Comparison of ENCODE assay signal across 30 cellular contexts in genomic region chrX:53563324-53563723, GRCh38.
"Had no signal": no experiment of that assay in that cellular context is flagged by ENCODE, and none has a peak within 500 bp of the region (broad histone marks: within the 10 kb centered on the region; RNA-seq: fewer than 3 reads in every experiment).

No MANE protein-coding gene starts in this region.

- H3K27me3 ChIP-seq: colonic mucosa, esophagus muscularis mucosa, foreskin keratinocyte, gastroesophageal sphincter, heart left ventricle, hepatocyte, left lung, neural progenitor cell, right atrium auricular region, tibial nerve, upper lobe of left lung had no signal

- H3K9me3 Mint-ChIP-seq: dendritic cell treated with granulocyte-macrophage colony-stimulating factor and Interleukin-4, amounts not matched to agents 40 ng/mL and 50 ng/mL, for 4 days; nephron; neural progenitor cell had no signal

- H3K4me3 Mint-ChIP-seq: dendritic cell treated with granulocyte-macrophage colony-stimulating factor and Interleukin-4, amounts not matched to agents 40 ng/mL and 50 ng/mL, for 4 days; endodermal cell; naive thymus-derived CD4-positive, alpha-beta T cell; nephron; neural progenitor cell had no signal

- H2AFZ ChIP-seq: hepatocyte, neural progenitor cell, parathyroid adenoma had no signal

- H3K27ac ChIP-seq: colonic mucosa, esophagus muscularis mucosa, foreskin keratinocyte, gastroesophageal sphincter, heart left ventricle, hepatocyte, left lung, neural progenitor cell, parathyroid adenoma, right atrium auricular region, thoracic aorta, tibial nerve, upper lobe of left lung had no signal

- H3K4me1 ChIP-seq: colonic mucosa, esophagus muscularis mucosa, foreskin keratinocyte, gastroesophageal sphincter, heart left ventricle, left lung, neural progenitor cell, parathyroid adenoma, right atrium auricular region, tibial nerve, upper lobe of left lung had no signal

- H3K4me2 ChIP-seq: hepatocyte, neural progenitor cell, smooth muscle cell had no signal

- H3K9ac ChIP-seq: neural progenitor cell, parathyroid adenoma had no signal

- H3K9me3 ChIP-seq: colonic mucosa, esophagus muscularis mucosa, gastroesophageal sphincter, heart left ventricle, left lung, right atrium auricular region, thoracic aorta, tibial nerve, upper lobe of left lung had no signal

- H3K4me3 ChIP-seq: colonic mucosa, esophagus muscularis mucosa, gastroesophageal sphincter, heart left ventricle, hepatocyte, left lung, neural progenitor cell, right atrium auricular region, smooth muscle cell, thoracic aorta, tibial nerve, upper lobe of left lung had no signal

- ATAC-seq: foreskin keratinocyte; gastroesophageal sphincter; heart left ventricle; left lung; naive thymus-derived CD4-positive, alpha-beta T cell; sciatic nerve; stimulated activated naive CD8-positive, alpha-beta T cell treated with anti-CD3 and anti-CD28 coated beads, Interleukin-15, Interleukin-2, amounts not matched to agents 100 U/mL and 50 U/mL, for 24 hours had no signal

- H3K27ac Mint-ChIP-seq: dendritic cell treated with granulocyte-macrophage colony-stimulating factor and Interleukin-4, amounts not matched to agents 40 ng/mL and 50 ng/mL, for 4 days; endodermal cell; naive thymus-derived CD4-positive, alpha-beta T cell; nephron; neural progenitor cell; progenitor cell of endocrine pancreas had no signal

- H3K4me1 Mint-ChIP-seq: nephron, neural progenitor cell had no signal

- H3K27me3 Mint-ChIP-seq: dendritic cell treated with granulocyte-macrophage colony-stimulating factor and Interleukin-4, amounts not matched to agents 40 ng/mL and 50 ng/mL, for 4 days; naive thymus-derived CD4-positive, alpha-beta T cell; progenitor cell of endocrine pancreas had no signal

- DNase-seq: colonic mucosa; effector CD8-positive, alpha-beta T cell; endodermal cell; foreskin keratinocyte; heart left ventricle; kidney; left lung; mesendoderm; midbrain; naive thymus-derived CD4-positive, alpha-beta T cell; stimulated activated CD4-positive, alpha-beta T cell treated with anti-CD3 and anti-CD28 coated beads, Interleukin-12 subunit alpha, Interleukin-12 subunit beta, amount 100 ng/mL, for 4 hours; stimulated activated CD4-positive, alpha-beta T cell treated with anti-CD3 and anti-CD28 coated beads, Interleukin-1b, Interleukin-23, amount 100 ng/mL, for 48 hours; stimulated activated CD4-positive, alpha-beta T cell treated with anti-CD3 and anti-CD28 coated beads, Interleukin-4, amount 100 ng/mL, for 1 hour; stimulated activated CD8-positive, alpha-beta memory T cell treated with anti-CD3 and anti-CD28 coated beads, Interleukin-4, amount 100 ng/mL, for 48 hours; stimulated activated naive CD8-positive, alpha-beta T cell treated with anti-CD3 and anti-CD28 coated beads, Interleukin-15, Interleukin-2, amounts not matched to agents 100 U/mL and 50 U/mL, for 24 hours; substantia nigra; upper lobe of left lung had no signal
